39 cellular contexts compared by ENCODE assay signal in the genomic region with DNA sequence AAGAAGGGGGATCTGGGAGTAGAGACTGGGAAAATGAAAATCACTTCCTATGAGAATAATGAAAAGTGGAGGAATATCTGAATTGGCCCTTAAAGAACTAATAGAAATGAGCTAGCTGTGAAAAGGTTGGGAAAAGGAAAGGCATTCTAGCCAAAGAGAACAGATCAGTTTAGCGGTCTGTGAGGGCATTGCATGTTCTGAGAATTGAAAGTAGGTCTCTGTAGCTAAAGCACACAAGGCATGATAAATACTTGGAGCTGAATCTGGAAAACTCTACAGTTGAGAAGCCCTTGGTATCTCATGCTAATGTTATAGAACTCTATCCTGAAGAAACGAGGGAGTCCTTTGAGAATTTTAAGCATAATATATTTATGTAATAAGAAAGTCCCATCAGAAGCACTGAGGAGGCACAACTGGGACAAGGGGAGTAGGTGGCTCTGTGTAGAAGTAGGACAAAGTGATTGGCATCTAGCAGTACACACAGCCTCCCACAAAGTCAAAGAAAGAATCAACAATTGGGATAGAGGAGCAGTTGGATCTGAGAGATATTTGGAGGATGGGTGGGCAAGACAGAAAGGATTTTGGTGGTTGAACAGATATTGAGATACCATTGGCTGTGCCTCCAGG.
"Had no signal": no experiment of that assay in that cellular context is flagged by ENCODE, and none has a peak within 500 bp of the region (broad histone marks: within the 10 kb centered on the region; RNA-seq: fewer than 3 reads in every experiment).

No MANE protein-coding gene starts in this region.

- H3K9me3 ChIP-seq: ascending aorta, body of pancreas, breast epithelium had no signal

- H3K36me3 ChIP-seq: ascending aorta, brain microvascular endothelial cell, breast epithelium had no signal

- H3K4me3 Mint-ChIP-seq: activated B cell treated with CpG ODN at 0.5 μM for 24 hours; activated CD4-positive, alpha-beta memory T cell treated with anti-CD3 and anti-CD28 coated beads, Interleukin-2, amount 10 ng/mL, durations not matched to agents 7 days and 5 days; activated CD4-positive, alpha-beta T cell treated with anti-CD3 and anti-CD28 coated beads for 36 hours; activated CD4-positive, alpha-beta T cell treated with anti-CD3 and anti-CD28 coated beads, Interleukin-2, amount 10 ng/mL, durations not matched to agents 7 days and 5 days; activated CD8-positive, alpha-beta memory T cell treated with anti-CD3 and anti-CD28 coated beads, Interleukin-2, amount 10 ng/mL, durations not matched to agents 7 days and 5 days; activated CD8-positive, alpha-beta T cell treated with anti-CD3 and anti-CD28 coated beads, Interleukin-2, amount 10 ng/mL, durations not matched to agents 7 days and 5 days; activated naive CD4-positive, alpha-beta T cell treated with anti-CD3 and anti-CD28 coated beads for 36 hours; activated naive CD8-positive, alpha-beta T cell; activated naive CD8-positive, alpha-beta T cell treated with anti-CD3 and anti-CD28 coated beads, Interleukin-2, amount 10 ng/mL, durations not matched to agents 7 days and 5 days; activated naive CD8-positive, alpha-beta T cell treated with anti-CD3 and anti-CD28 coated beads, Interleukin-2, amount 50 U/mL, for 24 hours; activated T-cell treated with anti-CD3 and anti-CD28 coated beads, Interleukin-2, amount 50 U/mL, for 4 hours; activated T-cell treated with anti-CD3 and anti-CD28 coated beads, Interleukin-2, amount 50 U/mL, for 72 hours; activated T-helper 1 cell treated with anti-CD3 and anti-CD28 coated beads, Interleukin-12 subunit alpha, Interleukin-12 subunit beta, Interleukin-2, Interleukin-4 antibody, amounts not matched to agents 30 ng/mL and 10 ng/mL and 1 ng/mL, durations not matched to agents 14 hours and 24 hours and 36 hours; activated T-helper 17 cell treated with anti-CD3 and anti-CD28 coated beads, Interleukin-2, amount 50 U/mL, for 72 hours; T-helper 1 cell treated with Interleukin-12 subunit alpha and Interleukin-12 subunit beta and Interleukin-4 antibody, amounts not matched to agents 30 μg/mL and 1 μg/mL, for 36 hours; T-helper 2 cell treated with Interferon-gamma antibody and Interleukin-4, amounts not matched to agents 5 μg/mL and 100 μg/mL, for 36 hours had no signal

- ATAC-seq: activated CD4-positive, alpha-beta T cell treated with anti-CD3 and anti-CD28 coated beads for 36 hours; activated CD4-positive, CD25-positive, alpha-beta regulatory T cell treated with anti-CD3 and anti-CD28 coated beads, Interleukin-2, amount 50 U/mL, for 24 hours; activated CD8-positive, alpha-beta memory T cell treated with anti-CD3 and anti-CD28 coated beads, Interleukin-2, amount 10 ng/mL, durations not matched to agents 7 days and 5 days; activated CD8-positive, alpha-beta T cell treated with anti-CD3 and anti-CD28 coated beads, Interleukin-2, amount 10 ng/mL, durations not matched to agents 7 days and 5 days; activated naive CD8-positive, alpha-beta T cell treated with anti-CD3 and anti-CD28 coated beads, Interleukin-2, amount 50 U/mL, for 24 hours; activated T-cell treated with anti-CD3 and anti-CD28 coated beads, Interleukin-2, amount 50 U/mL, for 4 hours; activated T-cell treated with anti-CD3 and anti-CD28 coated beads, Interleukin-2, amount 50 U/mL, for 72 hours; activated T-helper 17 cell treated with anti-CD3 and anti-CD28 coated beads, Interleukin-2, amount 50 U/mL, for 72 hours; body of pancreas had no signal

- H3K27me3 ChIP-seq: ascending aorta, body of pancreas, brain microvascular endothelial cell, breast epithelium had no signal

- H3K4me1 Mint-ChIP-seq: activated B cell treated with CpG ODN at 0.5 μM for 24 hours; activated CD4-positive, alpha-beta memory T cell treated with anti-CD3 and anti-CD28 coated beads, Interleukin-2, amount 10 ng/mL, durations not matched to agents 7 days and 5 days; activated CD4-positive, alpha-beta T cell treated with anti-CD3 and anti-CD28 coated beads for 36 hours; activated CD4-positive, alpha-beta T cell treated with anti-CD3 and anti-CD28 coated beads, Interleukin-2, amount 10 ng/mL, durations not matched to agents 7 days and 5 days; activated CD8-positive, alpha-beta memory T cell treated with anti-CD3 and anti-CD28 coated beads, Interleukin-2, amount 10 ng/mL, durations not matched to agents 7 days and 5 days; activated naive CD8-positive, alpha-beta T cell treated with anti-CD3 and anti-CD28 coated beads, Interleukin-2, amount 10 ng/mL, durations not matched to agents 7 days and 5 days; activated naive CD8-positive, alpha-beta T cell treated with anti-CD3 and anti-CD28 coated beads, Interleukin-2, amount 50 U/mL, for 24 hours; activated T-helper 17 cell treated with anti-CD3 and anti-CD28 coated beads, Interleukin-2, amount 50 U/mL, for 72 hours had no signal

- H3K4me1 ChIP-seq: ascending aorta, body of pancreas, breast epithelium had no signal

- H3K27me3 Mint-ChIP-seq: activated B cell treated with CpG ODN at 0.5 μM for 24 hours; activated CD4-positive, alpha-beta memory T cell treated with anti-CD3 and anti-CD28 coated beads, Interleukin-2, amount 10 ng/mL, durations not matched to agents 7 days and 5 days; activated CD4-positive, alpha-beta T cell treated with anti-CD3 and anti-CD28 coated beads for 36 hours; activated CD4-positive, alpha-beta T cell treated with anti-CD3 and anti-CD28 coated beads, Interleukin-2, amount 10 ng/mL, durations not matched to agents 7 days and 5 days; activated CD8-positive, alpha-beta memory T cell treated with anti-CD3 and anti-CD28 coated beads, Interleukin-2, amount 10 ng/mL, durations not matched to agents 7 days and 5 days; activated naive CD8-positive, alpha-beta T cell treated with anti-CD3 and anti-CD28 coated beads, Interleukin-2, amount 50 U/mL, for 24 hours; activated T-helper 17 cell treated with anti-CD3 and anti-CD28 coated beads, Interleukin-2, amount 50 U/mL, for 72 hours had no signal

- H3K27ac Mint-ChIP-seq: activated B cell treated with CpG ODN at 0.5 μM for 24 hours; activated CD4-positive, alpha-beta memory T cell treated with anti-CD3 and anti-CD28 coated beads, Interleukin-2, amount 10 ng/mL, durations not matched to agents 7 days and 5 days; activated CD4-positive, alpha-beta T cell treated with anti-CD3 and anti-CD28 coated beads for 36 hours; activated CD4-positive, alpha-beta T cell treated with anti-CD3 and anti-CD28 coated beads, Interleukin-2, amount 10 ng/mL, durations not matched to agents 7 days and 5 days; activated CD8-positive, alpha-beta memory T cell treated with anti-CD3 and anti-CD28 coated beads, Interleukin-2, amount 10 ng/mL, durations not matched to agents 7 days and 5 days; activated CD8-positive, alpha-beta T cell treated with anti-CD3 and anti-CD28 coated beads, Interleukin-2, amount 10 ng/mL, durations not matched to agents 7 days and 5 days; activated naive CD4-positive, alpha-beta T cell treated with anti-CD3 and anti-CD28 coated beads for 36 hours; activated naive CD8-positive, alpha-beta T cell; activated naive CD8-positive, alpha-beta T cell treated with anti-CD3 and anti-CD28 coated beads, Interleukin-2, amount 10 ng/mL, durations not matched to agents 7 days and 5 days; activated naive CD8-positive, alpha-beta T cell treated with anti-CD3 and anti-CD28 coated beads, Interleukin-2, amount 50 U/mL, for 24 hours; activated T-cell treated with anti-CD3 and anti-CD28 coated beads, Interleukin-2, amount 50 U/mL, for 72 hours; activated T-helper 1 cell treated with anti-CD3 and anti-CD28 coated beads, Interleukin-12 subunit alpha, Interleukin-12 subunit beta, Interleukin-2, Interleukin-4 antibody, amounts not matched to agents 30 ng/mL and 10 ng/mL and 1 ng/mL, durations not matched to agents 14 hours and 24 hours and 36 hours; activated T-helper 17 cell treated with anti-CD3 and anti-CD28 coated beads, Interleukin-2, amount 50 U/mL, for 72 hours; T-helper 1 cell treated with Interleukin-12 subunit alpha and Interleukin-12 subunit beta and Interleukin-4 antibody, amounts not matched to agents 30 μg/mL and 1 μg/mL, for 36 hours; T-helper 2 cell treated with Interferon-gamma antibody and Interleukin-4, amounts not matched to agents 5 μg/mL and 100 μg/mL, for 36 hours had no signal

- FAIRE-seq: TTC549 had no signal

- H3K36me3 Mint-ChIP-seq: activated CD8-positive, alpha-beta memory T cell treated with anti-CD3 and anti-CD28 coated beads, Interleukin-2, amount 10 ng/mL, durations not matched to agents 7 days and 5 days; activated naive CD8-positive, alpha-beta T cell; activated naive CD8-positive, alpha-beta T cell treated with anti-CD3 and anti-CD28 coated beads, Interleukin-2, amount 10 ng/mL, durations not matched to agents 7 days and 5 days had no signal

- H3K4me3 ChIP-seq: ascending aorta, body of pancreas, breast epithelium had no signal

- DNase-seq: activated B cell treated with CpG ODN at 0.5 μM for 24 hours; activated CD4-positive, alpha-beta memory T cell treated with anti-CD3 and anti-CD28 coated beads, Interleukin-2, amount 10 ng/mL, durations not matched to agents 7 days and 5 days; activated CD4-positive, alpha-beta T cell treated with anti-CD3 and anti-CD28 coated beads for 1 hour; activated CD4-positive, alpha-beta T cell treated with anti-CD3 and anti-CD28 coated beads for 36 hours; activated CD4-positive, alpha-beta T cell treated with anti-CD3 and anti-CD28 coated beads for 48 hours; activated CD4-positive, alpha-beta T cell treated with anti-CD3 and anti-CD28 coated beads, Interleukin-2, amount 10 ng/mL, durations not matched to agents 7 days and 5 days; activated CD4-positive, alpha-beta T cell treated with anti-CD3 and anti-CD28 coated beads, Interleukin-2, amount 50 U/mL, for 48 hours; activated CD8-positive, alpha-beta memory T cell treated with anti-CD3 and anti-CD28 coated beads for 24 hours; activated CD8-positive, alpha-beta memory T cell treated with anti-CD3 and anti-CD28 coated beads, Interleukin-2, amount 10 ng/mL, durations not matched to agents 7 days and 5 days; activated CD8-positive, alpha-beta memory T cell treated with anti-CD3 and anti-CD28 coated beads, Interleukin-2, amount 50 U/mL, for 48 hours; activated CD8-positive, alpha-beta T cell treated with anti-CD3 and anti-CD28 coated beads, Interleukin-2, amount 10 ng/mL, durations not matched to agents 7 days and 5 days; activated effector memory CD4-positive, alpha-beta T cell treated with anti-CD3 and anti-CD28 coated beads, Interleukin-2, amount 50 U/mL, for 16 hours; activated gamma-delta T cell treated with Interleukin-2 at 50 U/mL for 16 hours; activated naive CD4-positive, alpha-beta T cell; activated naive CD4-positive, alpha-beta T cell treated with anti-CD3 and anti-CD28 coated beads for 36 hours; activated naive CD4-positive, alpha-beta T cell treated with anti-CD3 and anti-CD28 coated beads, Interleukin-2, amount 50 U/mL, for 16 hours; activated naive CD8-positive, alpha-beta T cell treated with anti-CD3 and anti-CD28 coated beads, Interleukin-2, amount 10 ng/mL, durations not matched to agents 7 days and 5 days; activated naive CD8-positive, alpha-beta T cell treated with anti-CD3 and anti-CD28 coated beads, Interleukin-2, amount 50 U/mL, for 24 hours; activated T-cell treated with anti-CD3 and anti-CD28 coated beads, Interleukin-2, amount 50 U/mL, for 4 hours; activated T-cell treated with anti-CD3 and anti-CD28 coated beads, Interleukin-2, amount 50 U/mL, for 72 hours; amygdala; anterior cingulate cortex; body of pancreas; brain microvascular endothelial cell; central memory CD4-positive, alpha-beta T cell; SW 1271; T-helper 1 cell; T-helper 2 cell; T-helper 9 cell had no signal

- H3K9me3 Mint-ChIP-seq: activated B cell treated with CpG ODN at 0.5 μM for 24 hours; activated naive CD4-positive, alpha-beta T cell treated with anti-CD3 and anti-CD28 coated beads for 36 hours; activated T-helper 17 cell treated with anti-CD3 and anti-CD28 coated beads, Interleukin-2, amount 50 U/mL, for 72 hours had no signal

- H3K27ac ChIP-seq: ascending aorta, body of pancreas, brain microvascular endothelial cell, breast epithelium, VCaP had no signal
